8 cellular contexts compared by ENCODE assay signal in genomic region chr1:77978969-77979838, GRCh38. TPM values are rescaled to one million over a fixed set of nuclear protein-coding genes. Genes with fewer than 3 reads are reported as not detected.
DNase-seq lines count a peak whose midpoint lies in the region; ATAC-seq, FAIRE-seq and TF ChIP-seq lines count a peak whose summit lies in the region.

FUBP1 (minus strand) TSS chr1:77979072; CDS start chr1:77979004, 68 bp downstream.

- ATAC-seq in GM21367 (IDR thresholded peaks at IDR 0.05; ENCODE audit: unreplicated experiment), result peak; percentile 71

- DNase-seq in Caki2 (ENCODE audit: low read depth), result peak; percentile 97
- DNase-seq in HTR-8/SVneo (ENCODE audit: insufficient read length, low spot score), result peak; percentile 87
- DNase-seq in NOMO-1 treated with DMSO at 0.1 percent for 48 hours (lab: John Stamatoyannopoulos, UW; ENCODE audit: unreplicated experiment), result peak; percentile 98
- DNase-seq in activated CD8-positive, alpha-beta memory T cell treated with anti-CD3 and anti-CD28 coated beads for 48 hours (ENCODE audit: low read depth in 2 of 3, low spot score in 2 of 3), result peak; percentile 70 to 91 (median 85)
- DNase-seq in mesothelial cell of epicardium (ENCODE audit: low spot score in 2 of 2, unreplicated experiment in 2 of 2), result peak; percentile 86 to 94
- peak; percentile 83 to 91 for DNase-seq in stimulated activated CD8-positive, alpha-beta memory T cell treated with anti-CD3 and anti-CD28 coated beads, Interleukin-15, amount 100 ng/mL, for 48 hours (ENCODE audit: low read depth in 2 of 2)

- peaks cover 6% of the 10 kb centered on the region for H3K36me3 Mint-ChIP-seq in mesothelial cell of epicardium

- H3K4me3 Mint-ChIP-seq in mesothelial cell of epicardium, result no peak within 1 kb of the TSS

- peak; percentile 76 for FAIRE-seq in HTR-8/SVneo (lab: Jason Lieb, UNC)
- peak; percentile 90 for FAIRE-seq in endometrium (lab: Jason Lieb, UNC)

- H3K4me1 Mint-ChIP-seq in mesothelial cell of epicardium, result peaks cover 34% of the 10 kb centered on the region

- H3K27me3 Mint-ChIP-seq in mesothelial cell of epicardium (ENCODE audit: low read depth), result no peaks in the 10 kb centered on the region

- peak; percentile 63 for TF ChIP-seq CTCF in mesothelial cell of epicardium (IDR thresholded peaks at IDR 0.05; ENCODE audit: unreplicated experiment)

- no peaks in the 10 kb centered on the region for H3K9me3 Mint-ChIP-seq in mesothelial cell of epicardium

- no peak within 1 kb of the TSS for H3K27ac Mint-ChIP-seq in mesothelial cell of epicardium

- in situ Hi-C loops in Caki2 (cut with HindIII; ENCODE audit: low pct_unique_long_range_greater_than_20kb, low sequenced_read_pairs), result no loop called here

RNA-seq across cellular contexts. Expression of gene FUBP1, which starts in this region (rescaled TPM):
- 149 and 152 TPM in 2 replicates for total RNA-seq in Caki2 (2014; rRNA removed; shearing (Covaris generic); ENCODE audit: low replicate concordance)
- 287 to 291 TPM (median 288 TPM) in 3 replicates for total RNA-seq in mesothelial cell of epicardium

Comparison
In these comparisons a context has a peak if more than half of its experiments do, and no peak if none do; other contexts are left out.
1. Peak in every context shown above with its lines: DNase-seq and ATAC-seq.